32 cellular contexts compared by ENCODE assay signal in genomic region chr4:3248178-3248480, GRCh38. TPM values are rescaled to one million over a fixed set of nuclear protein-coding genes. Genes with fewer than 3 reads are reported as not detected.
"Had no signal": no experiment of that assay in that cellular context is flagged by ENCODE, and none has a peak within 500 bp of the region (broad histone marks: within the 10 kb centered on the region; RNA-seq: fewer than 3 reads in every experiment).

No MANE protein-coding gene starts in this region.

- DNase-seq: activated CD4-positive, alpha-beta T cell treated with anti-CD3 and anti-CD28 coated beads, Interleukin-2, amount 10 ng/mL, durations not matched to agents 24 days and 14 days; activated CD4-positive, alpha-beta T cell treated with anti-CD3 and anti-CD28 coated beads, Interleukin-2, amount 50 U/mL, for 4 hours; activated CD8-positive, alpha-beta T cell treated with anti-CD3 and anti-CD28 coated beads for 36 hours; activated gamma-delta T cell treated with Interleukin-2 at 50 U/mL for 16 hours; activated naive CD4-positive, alpha-beta T cell treated with anti-CD3 and anti-CD28 coated beads, Interleukin-2, amount 50 U/mL, for 16 hours; activated naive CD8-positive, alpha-beta T cell treated with anti-CD3 and anti-CD28 coated beads for 36 hours; activated T-cell treated with anti-CD3 and anti-CD28 coated beads for 4 hours; activated T-cell treated with anti-CD3 and anti-CD28 coated beads, Interleukin-2, amount 50 U/mL, for 4 hours; amniotic stem cell; Kasumi-1; KG1; MG63; NCI-H1048; NCI-H1105 treated with DMSO at 0.1 percent for 48 hours; NCI-H1436; NCI-H1694; NCI-H2029; NCI-H510A; NCI-H526; NCI-H748 treated with DMSO at 0.1 percent for 48 hours; PC-9; SIG-M5; T-cell; T-helper 17 cell; WERI-Rb-1 had no signal

- H3K9me3 ChIP-seq: ascending aorta, MG63 had no signal

- H3K4me3 Mint-ChIP-seq: activated CD4-positive, alpha-beta T cell treated with anti-CD3 and anti-CD28 coated beads, Interleukin-2, amount 10 ng/mL, durations not matched to agents 24 days and 14 days; activated CD8-positive, alpha-beta T cell treated with anti-CD3 and anti-CD28 coated beads for 36 hours; activated naive CD8-positive, alpha-beta T cell treated with anti-CD3 and anti-CD28 coated beads for 36 hours; activated T-cell treated with anti-CD3 and anti-CD28 coated beads, Interleukin-2, amount 50 U/mL, for 4 hours; activated T-helper 1 cell treated with anti-CD3 and anti-CD28 coated beads, Interleukin-12 subunit alpha, Interleukin-12 subunit beta, Interleukin-2, Interleukin-4 antibody, amounts not matched to agents 30 ng/mL and 10 ng/mL and 1 ng/mL, durations not matched to agents 14 hours and 24 hours and 36 hours; T-cell; T-helper 17 cell had no signal

- FAIRE-seq: RCC 7860 had no signal

- H3K27me3 ChIP-seq: ascending aorta, cardiac muscle cell, MG63 had no signal

- H3K27ac ChIP-seq: ascending aorta, cardiac muscle cell, PC-9, RWPE1, WERI-Rb-1 had no signal

- H2AFZ ChIP-seq: PC-9 had no signal

- H3K36me3 ChIP-seq: cardiac muscle cell, MG63 had no signal

- H3K4me2 ChIP-seq: PC-9 had no signal

- H3K4me1 ChIP-seq: ascending aorta had no signal

- H3K36me3 Mint-ChIP-seq: activated naive CD8-positive, alpha-beta T cell treated with anti-CD3 and anti-CD28 coated beads for 36 hours; T-cell had no signal

- H3K4me3 ChIP-seq: ascending aorta, cardiac muscle cell, MG63, PC-9 had no signal

- ATAC-seq: activated CD8-positive, alpha-beta T cell treated with anti-CD3 and anti-CD28 coated beads for 36 hours; activated T-cell treated with anti-CD3 and anti-CD28 coated beads, Interleukin-2, amount 50 U/mL, for 4 hours; Right ventricle myocardium inferior; SK-N-SH treated with all-trans-retinoic acid at 6 μM for 48 hours; T-cell; T-helper 17 cell had no signal

- H3K9me3 Mint-ChIP-seq: activated CD4-positive, alpha-beta T cell treated with anti-CD3 and anti-CD28 coated beads, Interleukin-2, amount 10 ng/mL, durations not matched to agents 24 days and 14 days; activated CD8-positive, alpha-beta T cell treated with anti-CD3 and anti-CD28 coated beads for 36 hours; activated naive CD8-positive, alpha-beta T cell treated with anti-CD3 and anti-CD28 coated beads for 36 hours; activated T-cell treated with anti-CD3 and anti-CD28 coated beads, Interleukin-2, amount 50 U/mL, for 4 hours; activated T-helper 1 cell treated with anti-CD3 and anti-CD28 coated beads, Interleukin-12 subunit alpha, Interleukin-12 subunit beta, Interleukin-2, Interleukin-4 antibody, amounts not matched to agents 30 ng/mL and 10 ng/mL and 1 ng/mL, durations not matched to agents 14 hours and 24 hours and 36 hours; T-cell had no signal

- H3K27ac Mint-ChIP-seq: activated CD4-positive, alpha-beta T cell treated with anti-CD3 and anti-CD28 coated beads, Interleukin-2, amount 10 ng/mL, durations not matched to agents 24 days and 14 days; activated CD8-positive, alpha-beta T cell treated with anti-CD3 and anti-CD28 coated beads for 36 hours; activated naive CD8-positive, alpha-beta T cell treated with anti-CD3 and anti-CD28 coated beads for 36 hours; activated T-helper 1 cell treated with anti-CD3 and anti-CD28 coated beads, Interleukin-12 subunit alpha, Interleukin-12 subunit beta, Interleukin-2, Interleukin-4 antibody, amounts not matched to agents 30 ng/mL and 10 ng/mL and 1 ng/mL, durations not matched to agents 14 hours and 24 hours and 36 hours; T-cell; T-helper 17 cell had no signal

- H3K27me3 Mint-ChIP-seq: activated CD4-positive, alpha-beta T cell treated with anti-CD3 and anti-CD28 coated beads, Interleukin-2, amount 10 ng/mL, durations not matched to agents 24 days and 14 days; activated CD8-positive, alpha-beta T cell treated with anti-CD3 and anti-CD28 coated beads for 36 hours; activated naive CD8-positive, alpha-beta T cell treated with anti-CD3 and anti-CD28 coated beads for 36 hours; T-cell; T-helper 17 cell had no signal

RNA-seq across cellular contexts. Expression of gene MSANTD1, which starts 0.8 kb away (rescaled TPM):
- total RNA-seq: ascending aorta had no signal
